Comparison of ENCODE assay signal across 16 cellular contexts in the genomic region with DNA sequence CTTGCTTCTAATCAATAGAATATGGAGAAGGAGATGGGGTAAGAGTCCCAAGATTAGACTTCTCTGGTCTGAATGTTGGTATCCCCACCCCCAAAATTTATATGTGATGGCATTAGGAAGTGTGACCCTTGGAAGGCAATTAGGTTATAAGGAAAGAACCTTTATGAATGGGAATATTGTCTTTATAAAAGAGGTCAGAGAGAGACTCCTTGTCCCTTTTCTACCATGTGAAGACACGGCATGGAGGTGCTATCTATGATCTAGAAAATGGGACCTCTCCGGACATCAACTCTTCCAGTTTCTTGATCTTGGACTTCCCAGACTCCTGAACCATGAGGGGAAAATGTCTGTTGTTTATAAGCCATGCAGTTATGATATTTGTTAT. TPM values are rescaled to one million over a fixed set of nuclear protein-coding genes. Genes with fewer than 3 reads are reported as not detected.
"Had no signal": no experiment of that assay in that cellular context is flagged by ENCODE, and none has a peak within 500 bp of the region (broad histone marks: within the 10 kb centered on the region; RNA-seq: fewer than 3 reads in every experiment).

No MANE protein-coding gene starts in this region.

- H3K79me2 ChIP-seq: parathyroid adenoma had no signal

- H3K36me3 Mint-ChIP-seq: brain; natural killer cell treated with Interleukin-12 subunit alpha and Interleukin-12 subunit beta and Interleukin-15 and Interleukin-18, amount 100 ng/mL, for 72 hours; stimulated activated naive B cell treated with anti-CD40 and anti-IgM and Interleukin-4, amounts not matched to agents 10 μg/mL and 1 μg/mL and 100 μg/mL, for 72 hours had no signal

- H3K9ac ChIP-seq: parathyroid adenoma had no signal

- H3K9me3 ChIP-seq: gastroesophageal sphincter, heart right ventricle, neutrophil, thoracic aorta, upper lobe of right lung had no signal

- H3K4me1 ChIP-seq: gastroesophageal sphincter, parathyroid adenoma, upper lobe of right lung had no signal

- H3K36me3 ChIP-seq: gastroesophageal sphincter, heart right ventricle, neutrophil, thoracic aorta, upper lobe of right lung had no signal

- H3K9me3 Mint-ChIP-seq: activated CD4-positive, alpha-beta T cell treated with anti-CD3 and anti-CD28 coated beads, Interleukin-2, amount 10 ng/mL, durations not matched to agents 7 days and 5 days; activated naive CD4-positive, alpha-beta T cell treated with anti-CD3 and anti-CD28 coated beads for 36 hours; activated T-cell treated with anti-CD3 and anti-CD28 coated beads, Interleukin-2, amount 50 U/mL, for 4 hours; central memory CD8-positive, alpha-beta T cell; natural killer cell treated with Interleukin-12 subunit alpha and Interleukin-12 subunit beta and Interleukin-15 and Interleukin-18, amount 100 ng/mL, for 72 hours; stimulated activated naive B cell treated with anti-CD40 and anti-IgM and Interleukin-4, amounts not matched to agents 10 μg/mL and 1 μg/mL and 100 μg/mL, for 72 hours had no signal

- H3K4me3 Mint-ChIP-seq: activated CD4-positive, alpha-beta T cell treated with anti-CD3 and anti-CD28 coated beads, Interleukin-2, amount 10 ng/mL, durations not matched to agents 7 days and 5 days; activated naive CD4-positive, alpha-beta T cell treated with anti-CD3 and anti-CD28 coated beads for 36 hours; activated T-cell treated with anti-CD3 and anti-CD28 coated beads, Interleukin-2, amount 50 U/mL, for 4 hours; brain; central memory CD8-positive, alpha-beta T cell; natural killer cell treated with Interleukin-12 subunit alpha and Interleukin-12 subunit beta and Interleukin-15 and Interleukin-18, amount 100 ng/mL, for 72 hours; stimulated activated naive B cell treated with anti-CD40 and anti-IgM and Interleukin-4, amounts not matched to agents 10 μg/mL and 1 μg/mL and 100 μg/mL, for 72 hours had no signal

- H3K27ac Mint-ChIP-seq: activated CD4-positive, alpha-beta T cell treated with anti-CD3 and anti-CD28 coated beads, Interleukin-2, amount 10 ng/mL, durations not matched to agents 7 days and 5 days; activated naive CD4-positive, alpha-beta T cell treated with anti-CD3 and anti-CD28 coated beads for 36 hours; natural killer cell treated with Interleukin-12 subunit alpha and Interleukin-12 subunit beta and Interleukin-15 and Interleukin-18, amount 100 ng/mL, for 72 hours; stimulated activated naive B cell treated with anti-CD40 and anti-IgM and Interleukin-4, amounts not matched to agents 10 μg/mL and 1 μg/mL and 100 μg/mL, for 72 hours had no signal

- H2AFZ ChIP-seq: parathyroid adenoma had no signal

- DNase-seq: activated CD4-positive, alpha-beta T cell treated with anti-CD3 and anti-CD28 coated beads, Interleukin-2, amount 10 ng/mL, durations not matched to agents 7 days and 5 days; activated CD8-positive, alpha-beta memory T cell treated with anti-CD3 and anti-CD28 coated beads, Interleukin-2, amount 50 U/mL, for 4 hours; activated naive CD4-positive, alpha-beta T cell treated with anti-CD3 and anti-CD28 coated beads for 36 hours; activated T-cell treated with anti-CD3 and anti-CD28 coated beads, Interleukin-2, amount 50 U/mL, for 4 hours; heart right ventricle; stimulated activated naive B cell treated with anti-CD40 and anti-IgM and Interleukin-4, amounts not matched to agents 10 μg/mL and 1 μg/mL and 100 μg/mL, for 72 hours; T-helper 9 cell; upper lobe of right lung had no signal

- H3K27ac ChIP-seq: coronary artery, gastroesophageal sphincter, heart right ventricle, neutrophil, parathyroid adenoma, thoracic aorta, upper lobe of right lung had no signal

- H3K4me3 ChIP-seq: coronary artery, gastroesophageal sphincter, heart right ventricle, thoracic aorta, upper lobe of right lung had no signal

- H3K4me1 Mint-ChIP-seq: activated CD4-positive, alpha-beta T cell treated with anti-CD3 and anti-CD28 coated beads, Interleukin-2, amount 10 ng/mL, durations not matched to agents 7 days and 5 days; central memory CD8-positive, alpha-beta T cell; stimulated activated naive B cell treated with anti-CD40 and anti-IgM and Interleukin-4, amounts not matched to agents 10 μg/mL and 1 μg/mL and 100 μg/mL, for 72 hours had no signal

RNA-seq across cellular contexts. Expression of a gene that starts 55.0 kb away (rescaled TPM):
- total RNA-seq: activated CD4-positive, alpha-beta T cell treated with anti-CD3 and anti-CD28 coated beads, Interleukin-2, amount 10 ng/mL, durations not matched to agents 7 days and 5 days; activated naive CD4-positive, alpha-beta T cell treated with anti-CD3 and anti-CD28 coated beads for 36 hours; activated T-cell treated with anti-CD3 and anti-CD28 coated beads, Interleukin-2, amount 50 U/mL, for 4 hours; natural killer cell treated with Interleukin-12 subunit alpha and Interleukin-12 subunit beta and Interleukin-15 and Interleukin-18, amount 100 ng/mL, for 72 hours had no signal
